In genomic region chr1:70188522-70188921, GRCh38 we compare ENCODE assay signal across 34 cellular contexts.
"Had no signal": no experiment of that assay in that cellular context is flagged by ENCODE, and none has a peak within 500 bp of the region (broad histone marks: within the 10 kb centered on the region; RNA-seq: fewer than 3 reads in every experiment).

No MANE protein-coding gene starts in this region.

- H3K4me3 ChIP-seq: MG63 had no signal

- H3K9me3 ChIP-seq: MG63 had no signal

- DNase-seq: Karpas-422, Kasumi-1, MG63, MM.1S, MV-4-11, NCI-H1048, NCI-H1092, NCI-H1092 treated with DMSO at 0.1 percent for 48 hours, NCI-H1105, NCI-H1105 treated with DMSO at 0.1 percent for 48 hours, NCI-H1417, NCI-H1417 treated with DMSO at 0.1 percent for 48 hours, NCI-H1436, NCI-H1436 treated with DMSO at 0.1 percent for 48 hours, NCI-H146, NCI-H1694, NCI-H1694 treated with DMSO at 0.1 percent for 48 hours, NCI-H187, NCI-H187 treated with DMSO at 0.1 percent for 48 hours, NCI-H1930, NCI-H2029, NCI-H2029 treated with DMSO at 0.1 percent for 48 hours, NCI-H2081, NCI-H2081 treated with DMSO at 0.1 percent for 48 hours, NCI-H2107, NCI-H2171, NCI-H2171 treated with DMSO at 0.1 percent for 48 hours, NCI-H2227 treated with DMSO at 0.1 percent for 48 hours, NCI-H226, NCI-H345, NCI-H446, NCI-H446 treated with DMSO at 0.1 percent for 48 hours, NCI-H510A, NCI-H510A treated with DMSO at 0.1 percent for 48 hours had no signal

- H3K36me3 ChIP-seq: MG63 had no signal
